Comparison of ENCODE assay signal across 1 cellular context in genomic region chr7:156321430-156321829, GRCh38.
TF ChIP-seq lines count a peak whose summit lies in the region.

No MANE protein-coding gene starts in this region.

TF ChIP-seq in HEK293, 187 proteins besides CTCF, POLR2A, EP300 and RAD21 (continued from another document):
- TF ChIP-seq ZNF280D (tag by site-specific recombination; IDR thresholded peaks at IDR 0.05), result 0 out of 2 replicates have a peak, but pooled peaks have one; percentile 39
